8 cellular contexts compared by ENCODE assay signal in the genomic region with DNA sequence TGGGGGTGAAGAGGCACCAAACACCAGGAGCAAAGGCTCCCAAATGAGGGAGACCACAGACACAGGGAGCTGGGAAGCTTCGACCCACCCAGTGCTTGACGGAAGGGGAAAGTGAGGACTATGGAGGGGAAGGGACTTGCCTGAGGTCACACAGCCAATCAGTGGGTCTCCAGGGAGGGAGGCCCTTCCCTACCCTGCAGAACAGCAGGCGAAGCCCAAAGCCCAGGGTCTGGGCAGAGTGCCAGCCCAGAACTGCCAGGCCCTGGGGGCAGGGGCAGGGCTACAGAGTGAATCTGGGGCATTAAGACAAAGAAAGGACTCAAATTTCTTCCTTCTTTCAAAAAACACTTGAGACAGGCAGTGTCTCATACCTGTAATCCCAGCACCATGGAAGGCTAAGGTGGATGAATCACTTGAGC. TPM values are rescaled to one million over a fixed set of nuclear protein-coding genes. Genes with fewer than 3 reads are reported as not detected.
A peak's percentile ranks its signal among the peaks of the same experiment; 100 is the strongest.
DNase-seq lines count a peak whose midpoint lies in the region; TF ChIP-seq lines count a peak whose summit lies in the region.

No MANE protein-coding gene starts in this region.

- BruUV-seq in OCI-LY7 (replicated peaks; lab: Mats Ljungman, UMichigan) = no TSS peak

- no peak overlapping the region for H3K27ac ChIP-seq in OCI-LY7 (ENCODE audit: low read depth, low read length, poor library complexity, severe bottlenecking)
- H3K27ac ChIP-seq in esophagus (ENCODE audit: low read depth in 2 of 2, low read length in 1 of 2) = peak overlapping the region; percentile 71 to 78
- H3K27ac ChIP-seq in stomach = peak overlapping the region; percentile 53 to 94 (median 89)

- TF ChIP-seq EP300 in stomach (IDR thresholded peaks at IDR 0.05) = no peak

- no peak for TF ChIP-seq CTCF in OCI-LY7 (conservative IDR thresholded peaks at IDR 0.05; ENCODE audit: low read length)
- TF ChIP-seq CTCF in stomach (IDR thresholded peaks at IDR 0.05) = no peak

- no peaks in the 10 kb centered on the region; the same call in 1 of the 2 replicates for H3K79me2 ChIP-seq in OCI-LY7 (ENCODE audit: insufficient read depth, low read depth, low read length)

- H3K27me3 ChIP-seq in esophagus (ENCODE audit: control insufficient read depth in 1 of 2, insufficient read depth in 2 of 2, low read length in 2 of 2) (no peaks in the 10 kb centered on the region), stomach (no peaks in the 10 kb centered on the region)

- H3K9me2 ChIP-seq in OCI-LY7 (ENCODE audit: insufficient read depth, low read length) = no peaks in the 10 kb centered on the region

- no peaks in the 10 kb centered on the region for H3K9me3 ChIP-seq in OCI-LY7 (ENCODE audit: low read length)
- H3K9me3 ChIP-seq in esophagus (ENCODE audit: control insufficient read depth in 2 of 2, insufficient read depth in 1 of 2, low read depth in 1 of 2, low read length in 1 of 2) = no peaks in the 10 kb centered on the region
- no peaks in the 10 kb centered on the region for H3K9me3 ChIP-seq in stomach

- intact Hi-C loops in OCI-LY7 (cut with micrococcal nuclease; ENCODE audit: unreplicated experiment) = no loop called here
- intact Hi-C loops in stomach (cut with DNase I; ENCODE audit: low total_unique reads) = no loop called here

- TF ChIP-seq POLR2A in stomach (IDR thresholded peaks at IDR 0.05) = no peak

- H3K4me2 ChIP-seq in OCI-LY7 (ENCODE audit: low read length) = peak overlapping the region; percentile 86

- WGBS in esophagus, 2 donors = 42 to 60% methylated on average over 3 of the region's 3 CpGs
- 56 to 80% (median 63%) methylated on average over 3 of the region's 3 CpGs for WGBS in stomach, 5 donors

- no peak overlapping the region for H2AFZ ChIP-seq in OCI-LY7 (ENCODE audit: low read length)

- H3K36me3 ChIP-seq in OCI-LY7 (ENCODE audit: insufficient read depth, low read length) = no peaks in the 10 kb centered on the region
- H3K36me3 ChIP-seq in esophagus (ENCODE audit: control insufficient read depth in 2 of 2, insufficient read depth in 2 of 2, low read length in 1 of 2) = no peaks in the 10 kb centered on the region
- H3K36me3 ChIP-seq in stomach = no peaks in the 10 kb centered on the region

- DNase-seq in NCI-H1417 (lab: John Stamatoyannopoulos, UW) (peak; percentile 57 to 80 (median 57)), NCI-H1417 treated with DMSO at 0.1 percent for 48 hours (lab: John Stamatoyannopoulos, UW) (no peak), OCI-LY7 (ENCODE audit: low spot score) (no peak), stomach (no peak), GF-D8 (lab: John Stamatoyannopoulos, UW) (no peak), islet precursor cell (no peak), SW 1271 (lab: John Stamatoyannopoulos, UW) (no peak)

- POLR2A ChIA-PET in OCI-LY7 (lab: Charles Lee) = interaction anchor here (1.6 kb wide), 1 partner anchor 36 kb away, joined by 4 read pairs; no protein-coding TSS in a partner anchor

- H3K4me1 ChIP-seq in OCI-LY7 (ENCODE audit: insufficient read depth, low read length, poor library complexity, severe bottlenecking) (peaks cover 51% of the 10 kb centered on the region), esophagus (ENCODE audit: control insufficient read depth in 2 of 2, insufficient read depth in 2 of 2, low read length in 1 of 2) (peaks cover 15 to 39% of the 10 kb centered on the region in 2 donors), stomach (peaks cover 93 to 100% (median 97%) of the 10 kb centered on the region in 4 donors)

- CTCF ChIA-PET in OCI-LY7 (lab: Charles Lee; ENCODE audit: unreplicated experiment) = no interaction called here

- no peak overlapping the region for H3K4me3 ChIP-seq in OCI-LY7 (ENCODE audit: low read depth, low read length, poor library complexity, severe bottlenecking)
- H3K4me3 ChIP-seq in esophagus (ENCODE audit: low read depth in 1 of 2, low read length in 2 of 2) = no peak overlapping the region
- peak overlapping the region in 1 of 4 donors; percentile 25 for H3K4me3 ChIP-seq in stomach

- no peaks in the 10 kb centered on the region for H4K20me1 ChIP-seq in OCI-LY7 (ENCODE audit: insufficient read depth, low read length)

RNA-seq across cellular contexts. Expression of a gene that starts 45.5 kb away (rescaled TPM):
- 13.5 and 20.0 TPM in 2 replicates for total RNA-seq in OCI-LY7 (2014; rRNA removed; shearing (Covaris generic))
- total RNA-seq in OCI-LY7 (2022) = 25.3 and 32.8 TPM in 2 replicates
- 10 to 100 TPM; 12.4 to 14.2 TPM for polyA plus RNA-seq in esophagus
- total RNA-seq in stomach = 100 to 1,000 TPM in 2 of 5 donors, 10 to 100 TPM in 3; 40.2 to 574 (median 71.4) TPM
- 10 to 100 TPM; 17.6 to 30.9 (median 25.4) TPM for polyA plus RNA-seq in stomach

Comparison
In these comparisons a context has a peak if more than half of its experiments do, and no peak if none do; other contexts are left out.
1. DNase-seq: peak in NCI-H1417 (3 of 3); none in NCI-H1417 treated with DMSO at 0.1 percent for 48 hours (single experiment), OCI-LY7 (single experiment), stomach (single experiment), GF-D8 (single experiment), islet precursor cell (single experiment) and SW 1271 (0 of 2).